14 cellular contexts compared by ENCODE assay signal in genomic region chr17:58233547-58233946, GRCh38. TPM values are rescaled to one million over a fixed set of nuclear protein-coding genes. Genes with fewer than 3 reads are reported as not detected.
DNase-seq lines count a peak whose midpoint lies in the region; ATAC-seq and TF ChIP-seq lines count a peak whose summit lies in the region.
"Had no signal": no experiment of that assay in that cellular context is flagged by ENCODE, and none has a peak within 500 bp of the region (broad histone marks: within the 10 kb centered on the region; RNA-seq: fewer than 3 reads in every experiment).

No MANE protein-coding gene starts in this region.

- H3K4me1 ChIP-seq in mucosa of descending colon (ENCODE audit: low read depth): no peaks in the 10 kb centered on the region
- H3K4me1 ChIP-seq: Caco-2, parathyroid adenoma, uterus had no signal

- CTCF ChIA-PET in activated CD8-positive, alpha-beta T cell treated with anti-CD3 and anti-CD28 coated beads for 36 hours (lab: Charles Lee): no interaction called here

- ATAC-seq in GM18907 (IDR thresholded peaks at IDR 0.05; ENCODE audit: unreplicated experiment) (peak; percentile 60), GM21825 (IDR thresholded peaks at IDR 0.05; ENCODE audit: unreplicated experiment) (peak; percentile 49), HG03565 (IDR thresholded peaks at IDR 0.05; ENCODE audit: unreplicated experiment) (peak; percentile 41), mucosa of descending colon (peak; percentile 51)
- no peak for ATAC-seq in activated CD8-positive, alpha-beta T cell treated with anti-CD3 and anti-CD28 coated beads for 36 hours

- TF ChIP-seq CTCF in mucosa of descending colon (IDR thresholded peaks at IDR 0.05): no peak
- TF ChIP-seq CTCF in activated CD8-positive, alpha-beta T cell treated with anti-CD3 and anti-CD28 coated beads for 36 hours (IDR thresholded peaks at IDR 0.05): no peak

- no peak for DNase-seq in mucosa of descending colon
- DNase-seq in GF-D8 (lab: John Stamatoyannopoulos, UW): no peak
- no peak for DNase-seq in DMS53 treated with DMSO at 0.1 percent for 48 hours (lab: John Stamatoyannopoulos, UW; ENCODE audit: unreplicated experiment)
- no peak for DNase-seq in activated CD8-positive, alpha-beta T cell treated with anti-CD3 and anti-CD28 coated beads for 36 hours
- no peak for DNase-seq in activated CD4-positive, alpha-beta T cell treated with anti-CD3 and anti-CD28 coated beads for 48 hours
- DNase-seq: activated CD4-positive, CD25-positive, alpha-beta regulatory T cell treated with anti-CD3 and anti-CD28 coated beads, Interleukin-2, amount 50 U/mL, for 72 hours; Caco-2; cerebellar nuclear complex; NCI-H1436 treated with DMSO at 0.1 percent for 48 hours; uterus had no signal

- no peaks in the 10 kb centered on the region for H3K36me3 ChIP-seq in mucosa of descending colon (ENCODE audit: low read depth)
- H3K36me3 ChIP-seq: uterus had no signal

- peaks cover 24% of the 10 kb centered on the region for H3K27me3 Mint-ChIP-seq in activated CD8-positive, alpha-beta T cell treated with anti-CD3 and anti-CD28 coated beads for 36 hours

- no peaks in the 10 kb centered on the region for H3K9me3 Mint-ChIP-seq in activated CD8-positive, alpha-beta T cell treated with anti-CD3 and anti-CD28 coated beads for 36 hours

- no peaks in the 10 kb centered on the region for H3K36me3 Mint-ChIP-seq in activated CD8-positive, alpha-beta T cell treated with anti-CD3 and anti-CD28 coated beads for 36 hours (ENCODE audit: low read depth)

- no peak overlapping the region for H3K27ac Mint-ChIP-seq in activated CD8-positive, alpha-beta T cell treated with anti-CD3 and anti-CD28 coated beads for 36 hours

- H3K4me3 Mint-ChIP-seq in activated CD8-positive, alpha-beta T cell treated with anti-CD3 and anti-CD28 coated beads for 36 hours: no peak overlapping the region

- no peaks in the 10 kb centered on the region for H3K9me3 ChIP-seq in mucosa of descending colon
- H3K9me3 ChIP-seq: Caco-2, uterus had no signal

- no peak overlapping the region for H3K4me3 ChIP-seq in mucosa of descending colon
- H3K4me3 ChIP-seq: uterus had no signal

- POLR2A ChIA-PET in activated CD8-positive, alpha-beta T cell treated with anti-CD3 and anti-CD28 coated beads for 36 hours (lab: Charles Lee): no interaction called here

- intact Hi-C loops in mucosa of descending colon (cut with DNase I, micrococcal nuclease): no loop called here
- intact Hi-C loops in activated CD8-positive, alpha-beta T cell treated with anti-CD3 and anti-CD28 coated beads for 36 hours (cut with micrococcal nuclease): no loop called here

- peaks cover 7% of the 10 kb centered on the region for H3K4me1 Mint-ChIP-seq in activated CD8-positive, alpha-beta T cell treated with anti-CD3 and anti-CD28 coated beads for 36 hours (ENCODE audit: low read depth)

RNA-seq across cellular contexts. Expression of gene LPO, which starts 4.8 kb away (rescaled TPM):
- not detected for total RNA-seq in mucosa of descending colon
- total RNA-seq in activated CD8-positive, alpha-beta T cell treated with anti-CD3 and anti-CD28 coated beads for 36 hours: not detected
- total RNA-seq: uterus had no signal

RNA-seq across cellular contexts. Expression of gene MKS1, which starts 14.5 kb away (rescaled TPM):
- 10 to 100 TPM; 12.9 to 18.5 (median 14.7) TPM for total RNA-seq in mucosa of descending colon
- 10 to 100 TPM; 20.7 to 24.8 TPM for total RNA-seq in activated CD8-positive, alpha-beta T cell treated with anti-CD3 and anti-CD28 coated beads for 36 hours

RNA-seq across cellular contexts. Expression of gene EPX, which starts 41.0 kb away (rescaled TPM):
- not detected for total RNA-seq in mucosa of descending colon
- total RNA-seq in activated CD8-positive, alpha-beta T cell treated with anti-CD3 and anti-CD28 coated beads for 36 hours: not detected
- total RNA-seq: Caco-2, uterus had no signal

RNA-seq across cellular contexts. Expression of gene MPO, which starts 47.2 kb away (rescaled TPM):
- total RNA-seq in mucosa of descending colon: under 1 TPM in 1 of 3 donors, not detected in 2; 0.19 TPM
- not detected for total RNA-seq in activated CD8-positive, alpha-beta T cell treated with anti-CD3 and anti-CD28 coated beads for 36 hours
